In the genomic region with DNA sequence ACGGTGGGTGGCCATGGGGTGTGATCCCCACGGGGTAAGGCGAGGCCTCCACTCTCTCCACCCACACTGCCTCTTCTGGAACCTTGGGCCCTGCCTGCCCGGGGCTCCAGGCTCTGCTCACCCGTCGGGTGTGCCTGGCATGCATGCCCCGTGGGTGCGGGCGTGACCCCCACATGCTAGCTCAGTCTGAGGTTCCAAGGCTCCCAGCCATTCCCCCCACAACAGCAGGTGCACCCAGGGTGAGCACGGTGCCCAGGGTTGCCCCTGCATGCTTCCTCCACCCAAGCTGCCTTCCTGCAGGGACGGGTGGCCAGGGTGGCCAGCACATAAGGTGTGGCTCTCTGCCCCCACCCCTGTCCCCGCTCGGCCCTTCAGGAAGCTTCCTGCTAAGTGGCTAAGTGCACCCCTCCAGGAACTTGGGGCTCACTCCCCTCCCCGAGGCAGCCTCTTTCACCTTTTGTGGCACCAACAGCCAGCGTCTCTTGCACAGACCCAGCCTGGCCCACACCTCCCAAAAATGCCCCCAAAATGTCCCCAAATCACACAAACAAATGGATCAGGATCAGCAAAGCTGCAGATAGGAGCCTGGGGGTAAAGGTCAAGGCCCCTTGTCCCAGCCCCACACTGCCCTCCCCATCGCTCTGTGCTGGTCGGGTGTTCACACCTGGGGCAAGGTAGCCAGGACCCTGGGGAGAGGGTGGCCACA, we compare ENCODE assay signal across 1 cellular context.
TF ChIP-seq lines count a peak whose summit lies in the region.

No MANE protein-coding gene starts in this region.

TF ChIP-seq in HepG2, 621 proteins besides CTCF, POLR2A, EP300 and RAD21 (continues in another document):
- 0 out of 2 replicates have a peak, but pooled peaks have one; percentile 28 for TF ChIP-seq NR2C2 (CRISPR knock-in tag; IDR thresholded peaks at IDR 0.05; ENCODE audit: borderline replicate concordance)
- TF ChIP-seq ZNF253 (CRISPR knock-in tag; IDR thresholded peaks at IDR 0.05; ENCODE audit: borderline replicate concordance) = no peak
- no peak for TF ChIP-seq ZNF691 (CRISPR knock-in tag; IDR thresholded peaks at IDR 0.05; ENCODE audit: borderline replicate concordance, low read depth)
- TF ChIP-seq PRMT3 (CRISPR knock-in tag; IDR thresholded peaks at IDR 0.05; ENCODE audit: borderline replicate concordance, low read depth) = no peak
- no peak for TF ChIP-seq ZBTB8A (CRISPR knock-in tag; IDR thresholded peaks at IDR 0.05; ENCODE audit: borderline replicate concordance, low read depth)
- no peak for TF ChIP-seq HOXD1 (CRISPR knock-in tag; IDR thresholded peaks at IDR 0.05)
- TF ChIP-seq ZNF296 (CRISPR knock-in tag; conservative IDR thresholded peaks at IDR 0.05) = no peak
- TF ChIP-seq ZNF17 (CRISPR knock-in tag; IDR thresholded peaks at IDR 0.05) = no peak
- no peak for TF ChIP-seq ZNF569 (CRISPR knock-in tag; IDR thresholded peaks at IDR 0.05; ENCODE audit: borderline replicate concordance)
- no peak for TF ChIP-seq ATF7-NPFF (CRISPR knock-in tag; IDR thresholded peaks at IDR 0.05; ENCODE audit: low read depth)
- TF ChIP-seq, protein P1, sequence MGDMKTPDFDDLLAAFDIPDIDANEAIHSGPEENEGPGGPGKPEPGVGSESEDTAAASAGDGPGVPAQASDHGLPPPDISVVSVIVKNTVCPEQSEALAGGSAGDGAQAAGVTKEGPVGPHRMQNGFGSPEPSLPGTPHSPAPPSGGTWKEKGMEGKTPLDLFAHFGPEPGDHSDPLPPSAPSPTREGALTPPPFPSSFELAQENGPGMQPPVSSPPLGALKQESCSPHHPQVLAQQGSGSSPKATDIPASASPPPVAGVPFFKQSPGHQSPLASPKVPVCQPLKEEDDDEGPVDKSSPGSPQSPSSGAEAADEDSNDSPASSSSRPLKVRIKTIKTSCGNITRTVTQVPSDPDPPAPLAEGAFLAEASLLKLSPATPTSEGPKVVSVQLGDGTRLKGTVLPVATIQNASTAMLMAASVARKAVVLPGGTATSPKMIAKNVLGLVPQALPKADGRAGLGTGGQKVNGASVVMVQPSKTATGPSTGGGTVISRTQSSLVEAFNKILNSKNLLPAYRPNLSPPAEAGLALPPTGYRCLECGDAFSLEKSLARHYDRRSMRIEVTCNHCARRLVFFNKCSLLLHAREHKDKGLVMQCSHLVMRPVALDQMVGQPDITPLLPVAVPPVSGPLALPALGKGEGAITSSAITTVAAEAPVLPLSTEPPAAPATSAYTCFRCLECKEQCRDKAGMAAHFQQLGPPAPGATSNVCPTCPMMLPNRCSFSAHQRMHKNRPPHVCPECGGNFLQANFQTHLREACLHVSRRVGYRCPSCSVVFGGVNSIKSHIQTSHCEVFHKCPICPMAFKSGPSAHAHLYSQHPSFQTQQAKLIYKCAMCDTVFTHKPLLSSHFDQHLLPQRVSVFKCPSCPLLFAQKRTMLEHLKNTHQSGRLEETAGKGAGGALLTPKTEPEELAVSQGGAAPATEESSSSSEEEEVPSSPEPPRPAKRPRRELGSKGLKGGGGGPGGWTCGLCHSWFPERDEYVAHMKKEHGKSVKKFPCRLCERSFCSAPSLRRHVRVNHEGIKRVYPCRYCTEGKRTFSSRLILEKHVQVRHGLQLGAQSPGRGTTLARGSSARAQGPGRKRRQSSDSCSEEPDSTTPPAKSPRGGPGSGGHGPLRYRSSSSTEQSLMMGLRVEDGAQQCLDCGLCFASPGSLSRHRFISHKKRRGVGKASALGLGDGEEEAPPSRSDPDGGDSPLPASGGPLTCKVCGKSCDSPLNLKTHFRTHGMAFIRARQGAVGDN (CRISPR knock-in tag; IDR thresholded peaks at IDR 0.05) = peak; percentile 20; the same call in 1 of the 2 replicates
- TF ChIP-seq ZNF891 (CRISPR knock-in tag; IDR thresholded peaks at IDR 0.05) = no peak
- no peak for TF ChIP-seq ZKSCAN8 (CRISPR knock-in tag; IDR thresholded peaks at IDR 0.05; ENCODE audit: borderline replicate concordance)
- TF ChIP-seq NFRKB (IDR thresholded peaks at IDR 0.05) = no peak
- TF ChIP-seq CENPT (CRISPR knock-in tag; IDR thresholded peaks at IDR 0.05; ENCODE audit: low read depth) = no peak
- TF ChIP-seq MEF2D (CRISPR knock-in tag; IDR thresholded peaks at IDR 0.05) = 0 out of 2 replicates have a peak, but pooled peaks have one; percentile 34
- TF ChIP-seq, protein P2, sequence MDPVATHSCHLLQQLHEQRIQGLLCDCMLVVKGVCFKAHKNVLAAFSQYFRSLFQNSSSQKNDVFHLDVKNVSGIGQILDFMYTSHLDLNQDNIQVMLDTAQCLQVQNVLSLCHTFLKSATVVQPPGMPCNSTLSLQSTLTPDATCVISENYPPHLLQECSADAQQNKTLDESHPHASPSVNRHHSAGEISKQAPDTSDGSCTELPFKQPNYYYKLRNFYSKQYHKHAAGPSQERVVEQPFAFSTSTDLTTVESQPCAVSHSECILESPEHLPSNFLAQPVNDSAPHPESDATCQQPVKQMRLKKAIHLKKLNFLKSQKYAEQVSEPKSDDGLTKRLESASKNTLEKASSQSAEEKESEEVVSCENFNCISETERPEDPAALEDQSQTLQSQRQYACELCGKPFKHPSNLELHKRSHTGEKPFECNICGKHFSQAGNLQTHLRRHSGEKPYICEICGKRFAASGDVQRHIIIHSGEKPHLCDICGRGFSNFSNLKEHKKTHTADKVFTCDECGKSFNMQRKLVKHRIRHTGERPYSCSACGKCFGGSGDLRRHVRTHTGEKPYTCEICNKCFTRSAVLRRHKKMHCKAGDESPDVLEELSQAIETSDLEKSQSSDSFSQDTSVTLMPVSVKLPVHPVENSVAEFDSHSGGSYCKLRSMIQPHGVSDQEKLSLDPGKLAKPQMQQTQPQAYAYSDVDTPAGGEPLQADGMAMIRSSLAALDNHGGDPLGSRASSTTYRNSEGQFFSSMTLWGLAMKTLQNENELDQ (CRISPR knock-in tag; IDR thresholded peaks at IDR 0.05; ENCODE audit: borderline replicate concordance) = no peak
- peak; percentile 50 for TF ChIP-seq HNF4A (CRISPR knock-in tag; IDR thresholded peaks at IDR 0.05)
- TF ChIP-seq ZBTB1 (CRISPR knock-in tag; IDR thresholded peaks at IDR 0.05; ENCODE audit: borderline replicate concordance) = no peak
- no peak for TF ChIP-seq NAIF1 (CRISPR knock-in tag; IDR thresholded peaks at IDR 0.05; ENCODE audit: borderline replicate concordance)
- no peak for TF ChIP-seq DR1 (CRISPR knock-in tag; IDR thresholded peaks at IDR 0.05)
- no peak for TF ChIP-seq AKAP8 (CRISPR knock-in tag; IDR thresholded peaks at IDR 0.05)
- no peak for TF ChIP-seq ZNF143 (CRISPR knock-in tag; IDR thresholded peaks at IDR 0.05)
- TF ChIP-seq CEBPB (IDR thresholded peaks at IDR 0.05; ENCODE audit: borderline replicate concordance, low read depth, low read length) = no peak
- TF ChIP-seq ZNF263 (CRISPR knock-in tag; IDR thresholded peaks at IDR 0.05) = no peak
- TF ChIP-seq GFI1 (CRISPR knock-in tag; IDR thresholded peaks at IDR 0.05; ENCODE audit: borderline replicate concordance) = no peak
- no peak for TF ChIP-seq ZNF766 (CRISPR knock-in tag; IDR thresholded peaks at IDR 0.05; ENCODE audit: borderline replicate concordance)
- TF ChIP-seq, protein P3, sequence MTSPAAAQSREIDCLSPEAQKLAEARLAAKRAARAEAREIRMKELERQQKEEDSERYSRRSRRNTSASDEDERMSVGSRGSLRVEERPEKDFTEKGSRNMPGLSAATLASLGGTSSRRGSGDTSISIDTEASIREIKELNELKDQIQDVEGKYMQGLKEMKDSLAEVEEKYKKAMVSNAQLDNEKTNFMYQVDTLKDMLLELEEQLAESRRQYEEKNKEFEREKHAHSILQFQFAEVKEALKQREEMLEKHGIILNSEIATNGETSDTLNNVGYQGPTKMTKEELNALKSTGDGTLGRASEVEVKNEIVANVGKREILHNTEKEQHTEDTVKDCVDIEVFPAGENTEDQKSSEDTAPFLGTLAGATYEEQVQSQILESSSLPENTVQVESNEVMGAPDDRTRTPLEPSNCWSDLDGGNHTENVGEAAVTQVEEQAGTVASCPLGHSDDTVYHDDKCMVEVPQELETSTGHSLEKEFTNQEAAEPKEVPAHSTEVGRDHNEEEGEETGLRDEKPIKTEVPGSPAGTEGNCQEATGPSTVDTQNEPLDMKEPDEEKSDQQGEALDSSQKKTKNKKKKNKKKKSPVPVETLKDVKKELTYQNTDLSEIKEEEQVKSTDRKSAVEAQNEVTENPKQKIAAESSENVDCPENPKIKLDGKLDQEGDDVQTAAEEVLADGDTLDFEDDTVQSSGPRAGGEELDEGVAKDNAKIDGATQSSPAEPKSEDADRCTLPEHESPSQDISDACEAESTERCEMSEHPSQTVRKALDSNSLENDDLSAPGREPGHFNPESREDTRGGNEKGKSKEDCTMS (CRISPR knock-in tag; conservative IDR thresholded peaks at IDR 0.05) = no peak
- TF ChIP-seq, protein P4, sequence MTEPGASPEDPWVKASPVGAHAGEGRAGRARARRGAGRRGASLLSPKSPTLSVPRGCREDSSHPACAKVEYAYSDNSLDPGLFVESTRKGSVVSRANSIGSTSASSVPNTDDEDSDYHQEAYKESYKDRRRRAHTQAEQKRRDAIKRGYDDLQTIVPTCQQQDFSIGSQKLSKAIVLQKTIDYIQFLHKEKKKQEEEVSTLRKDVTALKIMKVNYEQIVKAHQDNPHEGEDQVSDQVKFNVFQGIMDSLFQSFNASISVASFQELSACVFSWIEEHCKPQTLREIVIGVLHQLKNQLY (CRISPR knock-in tag; IDR thresholded peaks at IDR 0.05) = no peak
- TF ChIP-seq LCORL (IDR thresholded peaks at IDR 0.05) = no peak
- TF ChIP-seq LCORL (CRISPR knock-in tag; IDR thresholded peaks at IDR 0.05) = 0 out of 2 replicates have a peak, but pooled peaks have one; percentile 63
- TF ChIP-seq SCMH1 (CRISPR knock-in tag; IDR thresholded peaks at IDR 0.05; ENCODE audit: borderline replicate concordance) = no peak
- no peak for TF ChIP-seq THAP11 (CRISPR knock-in tag; IDR thresholded peaks at IDR 0.05)
- no peak for TF ChIP-seq ZNF101 (CRISPR knock-in tag; IDR thresholded peaks at IDR 0.05; ENCODE audit: borderline replicate concordance, low read depth)
- no peak for TF ChIP-seq TSC22D2 (CRISPR knock-in tag; IDR thresholded peaks at IDR 0.05; ENCODE audit: borderline replicate concordance)
- no peak for TF ChIP-seq KDM5A (IDR thresholded peaks at IDR 0.05; ENCODE audit: borderline replicate concordance, low read length)
- no peak for TF ChIP-seq ZNF510 (CRISPR knock-in tag; IDR thresholded peaks at IDR 0.05; ENCODE audit: low read depth)
- TF ChIP-seq MED13 (CRISPR knock-in tag; IDR thresholded peaks at IDR 0.05) = no peak
- peak; percentile 50; the same call in 1 of the 2 replicates for TF ChIP-seq NR2F6 (IDR thresholded peaks at IDR 0.05)
- 0 out of 2 replicates have a peak, but pooled peaks have one; percentile 16 for TF ChIP-seq NR2F6 (CRISPR knock-in tag; IDR thresholded peaks at IDR 0.05)
- no peak for TF ChIP-seq ZC3H4 (CRISPR knock-in tag; IDR thresholded peaks at IDR 0.05; ENCODE audit: borderline replicate concordance)
- peak; percentile 69; the same call in 1 of the 2 replicates for TF ChIP-seq MZF1 (CRISPR knock-in tag; IDR thresholded peaks at IDR 0.05; ENCODE audit: borderline replicate concordance)
- no peak for TF ChIP-seq HES4 (CRISPR knock-in tag; IDR thresholded peaks at IDR 0.05; ENCODE audit: borderline replicate concordance)
- TF ChIP-seq, protein P5, sequence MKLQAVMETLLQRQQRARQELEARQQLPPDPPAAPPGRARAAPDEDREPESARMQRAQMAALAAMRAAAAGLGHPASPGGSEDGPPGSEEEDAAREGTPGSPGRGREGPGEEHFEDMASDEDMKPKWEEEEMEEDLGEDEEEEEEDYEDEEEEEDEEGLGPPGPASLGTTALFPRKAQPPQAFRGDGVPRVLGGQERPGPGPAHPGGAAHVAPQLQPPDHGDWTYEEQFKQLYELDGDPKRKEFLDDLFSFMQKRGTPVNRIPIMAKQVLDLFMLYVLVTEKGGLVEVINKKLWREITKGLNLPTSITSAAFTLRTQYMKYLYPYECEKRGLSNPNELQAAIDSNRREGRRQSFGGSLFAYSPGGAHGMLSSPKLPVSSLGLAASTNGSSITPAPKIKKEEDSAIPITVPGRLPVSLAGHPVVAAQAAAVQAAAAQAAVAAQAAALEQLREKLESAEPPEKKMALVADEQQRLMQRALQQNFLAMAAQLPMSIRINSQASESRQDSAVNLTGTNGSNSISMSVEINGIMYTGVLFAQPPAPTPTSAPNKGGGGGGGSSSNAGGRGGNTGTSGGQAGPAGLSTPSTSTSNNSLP (IDR thresholded peaks at IDR 0.05; ENCODE audit: low read depth, low read length) = no peak
- TF ChIP-seq, protein P6, sequence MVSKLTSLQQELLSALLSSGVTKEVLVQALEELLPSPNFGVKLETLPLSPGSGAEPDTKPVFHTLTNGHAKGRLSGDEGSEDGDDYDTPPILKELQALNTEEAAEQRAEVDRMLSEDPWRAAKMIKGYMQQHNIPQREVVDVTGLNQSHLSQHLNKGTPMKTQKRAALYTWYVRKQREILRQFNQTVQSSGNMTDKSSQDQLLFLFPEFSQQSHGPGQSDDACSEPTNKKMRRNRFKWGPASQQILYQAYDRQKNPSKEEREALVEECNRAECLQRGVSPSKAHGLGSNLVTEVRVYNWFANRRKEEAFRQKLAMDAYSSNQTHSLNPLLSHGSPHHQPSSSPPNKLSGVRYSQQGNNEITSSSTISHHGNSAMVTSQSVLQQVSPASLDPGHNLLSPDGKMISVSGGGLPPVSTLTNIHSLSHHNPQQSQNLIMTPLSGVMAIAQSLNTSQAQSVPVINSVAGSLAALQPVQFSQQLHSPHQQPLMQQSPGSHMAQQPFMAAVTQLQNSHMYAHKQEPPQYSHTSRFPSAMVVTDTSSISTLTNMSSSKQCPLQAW (CRISPR knock-in tag; IDR thresholded peaks at IDR 0.05) = no peak
- no peak for TF ChIP-seq DMTF1 (CRISPR knock-in tag; IDR thresholded peaks at IDR 0.05)
- no peak for TF ChIP-seq NR3C1 (CRISPR knock-in tag; IDR thresholded peaks at IDR 0.05)
- TF ChIP-seq ZSCAN9 (CRISPR knock-in tag; IDR thresholded peaks at IDR 0.05; ENCODE audit: borderline replicate concordance) = no peak
- TF ChIP-seq ZC3H13 (CRISPR knock-in tag; IDR thresholded peaks at IDR 0.05) = no peak
- TF ChIP-seq JDP2 (CRISPR knock-in tag; IDR thresholded peaks at IDR 0.05; ENCODE audit: borderline replicate concordance) = no peak
- no peak for TF ChIP-seq EED (CRISPR knock-in tag; IDR thresholded peaks at IDR 0.05)
